Comparison of ENCODE assay signal across 8 cellular contexts in the genomic region with DNA sequence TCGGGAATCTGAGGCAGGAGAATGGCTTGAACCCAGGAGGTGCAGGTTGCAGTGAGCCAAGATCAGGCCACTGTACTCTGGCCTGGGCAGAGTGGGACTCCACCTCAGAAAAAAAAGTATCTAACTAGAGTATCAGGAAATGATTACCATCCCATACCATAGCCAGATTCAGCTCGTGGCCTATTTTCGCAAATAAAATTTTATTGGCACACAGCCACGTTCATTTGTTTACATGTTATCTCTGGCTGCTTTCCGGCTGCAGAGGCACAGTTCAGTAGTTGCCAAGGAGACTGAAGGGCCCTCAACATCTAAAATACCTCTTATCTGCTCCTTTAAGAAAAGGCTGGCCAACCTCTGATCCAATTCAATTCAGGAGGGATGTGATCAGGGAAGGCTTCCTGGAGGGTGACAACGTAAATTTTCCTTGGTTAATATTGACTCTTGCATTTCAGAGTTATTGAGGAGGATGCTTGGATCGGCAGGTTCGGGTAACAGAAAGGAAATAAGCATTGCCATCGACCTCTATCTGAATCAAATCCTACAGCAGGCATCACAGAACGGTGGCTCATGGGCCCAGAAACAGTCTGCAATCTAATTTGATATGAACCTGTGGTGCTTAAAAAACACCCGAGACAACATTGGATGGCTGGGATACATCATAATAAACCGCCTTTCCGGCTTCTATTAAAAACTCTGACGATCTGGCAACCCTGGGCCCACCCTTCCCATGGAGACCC.
DNase-seq lines count a peak whose midpoint lies in the region; ATAC-seq and TF ChIP-seq lines count a peak whose summit lies in the region.

No MANE protein-coding gene starts in this region.

- TF ChIP-seq POLR2A in adrenal gland (IDR thresholded peaks at IDR 0.05) (no peak), lower leg skin (IDR thresholded peaks at IDR 0.05) (no peak)

- H3K27me3 ChIP-seq in BLaER1 treated with 17β-estradiol and CSF1 and Interleukin-3, amounts not matched to agents 10 nM and 100 nM: no peaks in the 10 kb centered on the region
- no peaks in the 10 kb centered on the region for H3K27me3 ChIP-seq in adrenal gland

- no peak overlapping the region for H3K4me3 ChIP-seq in BLaER1 treated with 17β-estradiol and CSF1 and Interleukin-3, amounts not matched to agents 10 nM and 100 nM
- no peak overlapping the region for H3K4me3 ChIP-seq in adrenal gland
- no peak overlapping the region for H3K4me3 ChIP-seq in lower leg skin (ENCODE audit: low read depth, poor library complexity, severe bottlenecking)

- H3K36me3 ChIP-seq in BLaER1 treated with 17β-estradiol and CSF1 and Interleukin-3, amounts not matched to agents 10 nM and 100 nM: peaks cover 0 to 73% (median 31%) of the 10 kb centered on the region in 11 experiments; a peak in 15 of 22 replicates
- no peaks in the 10 kb centered on the region for H3K36me3 ChIP-seq in adrenal gland (replicated peaks in 1 of 2)

- H3K9ac ChIP-seq in BLaER1 treated with 17β-estradiol and CSF1 and Interleukin-3, amounts not matched to agents 10 nM and 100 nM: peak overlapping the region in 3 of 11 experiments; percentile 15 to 50 (median 27); a peak in 5 of 22 replicates

- ATAC-seq in omental fat pad (ENCODE audit: low FRiP score) (no peak), GM19035 (IDR thresholded peaks at IDR 0.05; ENCODE audit: unreplicated experiment) (no peak), HG02884 (IDR thresholded peaks at IDR 0.05; ENCODE audit: unreplicated experiment) (no peak)

- 35 to 40% (median 37%) methylated on average over 14 of the region's 14 CpGs for WGBS in adrenal gland, 4 donors
- 53 to 56% methylated on average over 14 of the region's 14 CpGs for WGBS in lower leg skin, 2 donors

- intact Hi-C loops in adrenal gland (cut with DNase I) (loop anchor here in 1 of 2 donors (10.0 kb wide), 1 partner anchor 58 kb away; no protein-coding TSS in a partner anchor), lower leg skin (cut with DNase I; ENCODE audit: low total_unique reads) (no loop called here)

- no peak for TF ChIP-seq CTCF in adrenal gland (IDR thresholded peaks at IDR 0.05)
- no peak for TF ChIP-seq CTCF in lower leg skin (IDR thresholded peaks at IDR 0.05)
- TF ChIP-seq CTCF in omental fat pad (IDR thresholded peaks at IDR 0.05): no peak

- H3K27ac ChIP-seq in BLaER1 treated with 17β-estradiol and CSF1 and Interleukin-3, amounts not matched to agents 10 nM and 100 nM: peak overlapping the region in 6 of 11 experiments; percentile 3 to 38 (median 20); a peak in 5 of 22 replicates
- H3K27ac ChIP-seq in adrenal gland: peak overlapping the region; percentile 33 to 79 (median 62)

- peaks cover 21 to 94% (median 75%) of the 10 kb centered on the region in 10 experiments for H3K4me1 ChIP-seq in BLaER1 treated with 17β-estradiol and CSF1 and Interleukin-3, amounts not matched to agents 10 nM and 100 nM
- peaks cover 18 to 32% of the 10 kb centered on the region in 2 donors for H3K4me1 ChIP-seq in adrenal gland (replicated peaks in 1 of 2)

- DNase-seq in NCI-H128 (lab: John Stamatoyannopoulos, UW; ENCODE audit: unreplicated experiment): peak; percentile 60
- peak; percentile 48 to 85 (median 65) for DNase-seq in adrenal gland
- DNase-seq in lower leg skin (ENCODE audit: low spot score in 2 of 2): peak; percentile 29 to 62
- no peak for DNase-seq in globus pallidus (ENCODE audit: low spot score)
- DNase-seq in omental fat pad (ENCODE audit: low spot score): no peak

- peak overlapping the region; percentile 1 to 73 (median 58); a peak in 21 of 22 replicates for H3K4me2 ChIP-seq in BLaER1 treated with 17β-estradiol and CSF1 and Interleukin-3, amounts not matched to agents 10 nM and 100 nM

- H4K20me1 ChIP-seq in BLaER1 treated with 17β-estradiol and CSF1 and Interleukin-3, amounts not matched to agents 10 nM and 100 nM: peaks cover 0 to 52% (median 15%) of the 10 kb centered on the region in 11 experiments; a peak in 9 of 22 replicates

- no peaks in the 10 kb centered on the region for H3K9me3 ChIP-seq in BLaER1 treated with 17β-estradiol and CSF1 and Interleukin-3, amounts not matched to agents 10 nM and 100 nM (replicated peaks in 1 of 11)
- no peaks in the 10 kb centered on the region for H3K9me3 ChIP-seq in adrenal gland (replicated peaks in 1 of 3)

Comparison
In these comparisons a context has a peak if more than half of its experiments do, and no peak if none do; other contexts are left out.
1. DNase-seq: peak in NCI-H128 (single experiment), adrenal gland (7 of 7) and lower leg skin (2 of 2); none in globus pallidus (single experiment) and omental fat pad (single experiment).